31 cellular contexts compared by ENCODE assay signal in genomic region chr4:101269682-101270081, GRCh38.
"Had no signal": no experiment of that assay in that cellular context is flagged by ENCODE, and none has a peak within 500 bp of the region (broad histone marks: within the 10 kb centered on the region; RNA-seq: fewer than 3 reads in every experiment).

No MANE protein-coding gene starts in this region.

- H3K36me3 Mint-ChIP-seq: immature natural killer cell, mesothelial cell of epicardium had no signal

- H3K36me3 ChIP-seq: left lung, pancreas, prostate gland, stomach, thyroid gland, transverse colon, upper lobe of left lung, vagina had no signal

- H3K9me3 Mint-ChIP-seq: immature natural killer cell; mesothelial cell of epicardium; naive thymus-derived CD4-positive, alpha-beta T cell; nephron; neural crest cell had no signal

- ATAC-seq: left colon; left lung; mucosa of descending colon; naive thymus-derived CD4-positive, alpha-beta T cell; pancreas; right cardiac atrium; sciatic nerve had no signal

- H3K4me1 Mint-ChIP-seq: nephron, neural crest cell had no signal

- H3K27ac Mint-ChIP-seq: mesothelial cell of epicardium; naive thymus-derived CD4-positive, alpha-beta T cell; nephron had no signal

- H3K27me3 ChIP-seq: left lung, pancreas, stomach, testis, thyroid gland, transverse colon, upper lobe of left lung, vagina had no signal

- H3K4me3 ChIP-seq: left lung, lung, mucosa of descending colon, pancreas, prostate gland, skin epidermis, stomach, testis, thyroid gland, transverse colon, upper lobe of left lung, vagina had no signal

- H3K27ac ChIP-seq: left lung, pancreas, prostate gland, skin epidermis, stomach, testis, thyroid gland, transverse colon, upper lobe of left lung, vagina had no signal

- DNase-seq: hypothalamus; immature natural killer cell; kidney; left colon; left lung; mesendoderm; mucosa of descending colon; naive thymus-derived CD4-positive, alpha-beta T cell; nucleus accumbens; pancreas; posterior cingulate gyrus; retina; right cardiac atrium; stimulated activated CD4-positive, alpha-beta T cell treated with anti-CD3 and anti-CD28 coated beads, Interleukin-12 subunit alpha, Interleukin-12 subunit beta, amount 100 ng/mL, for 4 hours; stimulated activated CD4-positive, alpha-beta T cell treated with anti-CD3 and anti-CD28 coated beads, Interleukin-15, amount 100 ng/mL, for 24 hours; stimulated activated CD4-positive, alpha-beta T cell treated with anti-CD3 and anti-CD28 coated beads, Interleukin-2, amount 100 ng/mL, for 24 hours; stimulated activated CD4-positive, alpha-beta T cell treated with anti-CD3 and anti-CD28 coated beads, Interleukin-4, amount 100 ng/mL, for 1 hour; stimulated activated naive CD4-positive, alpha-beta T cell; stomach; testis; thyroid gland; transverse colon; upper lobe of left lung had no signal

- H3K9me3 ChIP-seq: left lung, mucosa of descending colon, pancreas, prostate gland, stomach, testis, thyroid gland, transverse colon, upper lobe of left lung, vagina had no signal

- H3K4me3 Mint-ChIP-seq: immature natural killer cell; mesothelial cell of epicardium; naive thymus-derived CD4-positive, alpha-beta T cell; nephron; neural crest cell had no signal

- H3K4me1 ChIP-seq: prostate gland, testis had no signal
